In genomic region chr19:9818175-9818733, GRCh38 we compare ENCODE assay signal across 8 cellular contexts. TPM values are rescaled to one million over a fixed set of nuclear protein-coding genes. Genes with fewer than 3 reads are reported as not detected.
A peak's percentile ranks its signal among the peaks of the same experiment; 100 is the strongest.
DNase-seq lines count a peak whose midpoint lies in the region; ATAC-seq and TF ChIP-seq lines count a peak whose summit lies in the region.

No MANE protein-coding gene starts in this region.

- H3K27me3 Mint-ChIP-seq in Calu3 (ENCODE audit: unreplicated experiment), result no peaks in the 10 kb centered on the region

- H3K4me2 ChIP-seq in OCI-LY3 (ENCODE audit: low read length) (peak overlapping the region; percentile 83), neuronal stem cell (ENCODE audit: insufficient read depth, low read length, poor library complexity, severe bottlenecking) (peak overlapping the region; percentile 95)

- intact Hi-C loops in Calu3 (cut with micrococcal nuclease; ENCODE audit: unreplicated experiment), result no loop called here

- H2BK12ac ChIP-seq in neuronal stem cell (ENCODE audit: low read length), result no peak overlapping the region

- CTCF ChIA-PET in Calu3 (lab: Charles Lee), result interaction anchor here (0.6 to 0.7 kb wide), 3 partner anchors 24 to 1299 kb away, joined by 3 to 8 read pairs (median 8); no protein-coding TSS in a partner anchor

- H3K18ac ChIP-seq in neuronal stem cell (ENCODE audit: low read length), result peak overlapping the region; percentile 99

- H3K36me3 ChIP-seq in OCI-LY3 (replicated peaks; ENCODE audit: low read depth, low read length), result peaks cover 19% of the 10 kb centered on the region
- H3K36me3 ChIP-seq in endocrine pancreas (ENCODE audit: control insufficient read depth, insufficient read depth, low read length), result no peaks in the 10 kb centered on the region
- peaks cover 0 to 28% of the 10 kb centered on the region in 2 donors for H3K36me3 ChIP-seq in neuronal stem cell (replicated peaks in 1 of 2; ENCODE audit: control insufficient read depth in 2 of 2, insufficient read depth in 2 of 2, low read length in 2 of 2)

- H3K4me3 ChIP-seq in OCI-LY3 (ENCODE audit: low read length) (peak overlapping the region; percentile 85), endocrine pancreas (ENCODE audit: control insufficient read depth, insufficient read depth, low read length) (peak overlapping the region; percentile 52), neuronal stem cell (ENCODE audit: low read length in 2 of 2) (peak overlapping the region; percentile 96 to 99)

- H3K4me1 Mint-ChIP-seq in Calu3 (ENCODE audit: low read depth, unreplicated experiment), result no peaks in the 10 kb centered on the region

- no peak overlapping the region for H2BK120ac ChIP-seq in neuronal stem cell (ENCODE audit: low read depth, low read length)

- H2BK5ac ChIP-seq in neuronal stem cell (ENCODE audit: low read length), result peak overlapping the region; percentile 94

- peak overlapping the region; percentile 64 for H3K14ac ChIP-seq in neuronal stem cell (ENCODE audit: low read length)

- no peak for ATAC-seq in GM19328 (IDR thresholded peaks at IDR 0.05; ENCODE audit: unreplicated experiment)

- H3K9ac ChIP-seq in OCI-LY3 (ENCODE audit: low read length) (peak overlapping the region; percentile 85), endocrine pancreas (ENCODE audit: control insufficient read depth, insufficient read depth, low read length) (peak overlapping the region; percentile 88), neuronal stem cell (ENCODE audit: low read depth, low read length, poor library complexity) (peak overlapping the region; percentile 96)

- peaks cover 32% of the 10 kb centered on the region for H3K79me2 ChIP-seq in OCI-LY3 (ENCODE audit: low read length)

- H4K91ac ChIP-seq in neuronal stem cell (ENCODE audit: low read depth, low read length, poor library complexity), result no peak overlapping the region

- H3K27ac Mint-ChIP-seq in Calu3 (ENCODE audit: unreplicated experiment), result peak overlapping the region; percentile 79

- BruUV-seq in Calu3 (replicated peaks; lab: Mats Ljungman, UMichigan), result no TSS peak

- peak overlapping the region; percentile 89 for H2BK15ac ChIP-seq in neuronal stem cell (ENCODE audit: low read length)

- no CpG with 5 or more reads among the region's 39 CpGs for WGBS in neuronal stem cell (ENCODE audit: extremely low coverage in 2 of 2, insufficient read length in 2 of 2, insufficient replicate concordance in 1 of 2), 2 donors

- H3K23ac ChIP-seq in neuronal stem cell (ENCODE audit: low read depth, low read length, poor library complexity), result peak overlapping the region; percentile 86

- H3K27ac ChIP-seq in OCI-LY3 (ENCODE audit: low read length) (peak overlapping the region; percentile 78), neuronal stem cell (replicated peaks; ENCODE audit: low read length) (peak overlapping the region; percentile 66)

- peak overlapping the region; percentile 87 for H2AFZ ChIP-seq in OCI-LY3 (ENCODE audit: low read depth, low read length)
- H2AFZ ChIP-seq in neuronal stem cell (ENCODE audit: low read length), result peak overlapping the region; percentile 100

- H3K9me3 ChIP-seq in OCI-LY3 (ENCODE audit: insufficient read depth, low read length), result 0 out of 2 replicates have a peak, but pooled peaks cover 3% of the 10 kb centered on the region
- no peaks in the 10 kb centered on the region for H3K9me3 ChIP-seq in endocrine pancreas (ENCODE audit: control insufficient read depth, low read length)
- H3K9me3 ChIP-seq in neuronal stem cell (replicated peaks in 1 of 2; ENCODE audit: control insufficient read depth in 2 of 2, insufficient read depth in 1 of 2, low read depth in 1 of 2, low read length in 2 of 2), result peaks cover 0 to 5% of the 10 kb centered on the region in 2 donors

- no peaks in the 10 kb centered on the region for H3K9me3 Mint-ChIP-seq in Calu3 (ENCODE audit: low read depth, unreplicated experiment)

- TF ChIP-seq CTCF in Calu3 (IDR thresholded peaks at IDR 0.05; ENCODE audit: unreplicated experiment) (no peak), OCI-LY3 (IDR thresholded peaks at IDR 0.05; ENCODE audit: low read depth, low read length) (no peak)

- no peaks in the 10 kb centered on the region for H4K20me1 ChIP-seq in OCI-LY3 (ENCODE audit: insufficient read depth, low read length)

- DNase-seq in Calu3 (no peak), neuronal stem cell (ENCODE audit: low spot score) (no peak), cerebellar cortex (ENCODE audit: low spot score) (no peak), hippocampal formation (lab: John Stamatoyannopoulos, UW) (no peak), SK-N-DZ (ENCODE audit: low spot score) (no peak)

- H4K8ac ChIP-seq in neuronal stem cell (ENCODE audit: low read depth, low read length), result peak overlapping the region; percentile 92

- H3K4ac ChIP-seq in neuronal stem cell (ENCODE audit: low read length), result peak overlapping the region; percentile 67

- peak overlapping the region; percentile 80 for H3K4me3 Mint-ChIP-seq in Calu3 (ENCODE audit: low read depth, unreplicated experiment)

- H3K36me3 Mint-ChIP-seq in Calu3 (ENCODE audit: insufficient read depth, unreplicated experiment), result peaks cover 31% of the 10 kb centered on the region

- peak overlapping the region; percentile 91 for H2AK5ac ChIP-seq in neuronal stem cell (ENCODE audit: low read depth, low read length)

- H3K27me3 ChIP-seq in OCI-LY3 (ENCODE audit: low read depth, low read length) (no peaks in the 10 kb centered on the region), endocrine pancreas (ENCODE audit: control insufficient read depth, insufficient read depth, low read length) (no peaks in the 10 kb centered on the region), neuronal stem cell (ENCODE audit: control insufficient read depth in 3 of 3, insufficient read depth in 3 of 3, low read depth in 1 of 3, low read length in 3 of 3) (no peaks in the 10 kb centered on the region)

- peaks cover 11% of the 10 kb centered on the region for H3K79me1 ChIP-seq in neuronal stem cell (ENCODE audit: low read depth, low read length)

- H3K4me1 ChIP-seq in OCI-LY3 (ENCODE audit: low read length) (peaks cover 12% of the 10 kb centered on the region), endocrine pancreas (ENCODE audit: control insufficient read depth, insufficient read depth, low read length) (peaks cover 7% of the 10 kb centered on the region), neuronal stem cell (ENCODE audit: control insufficient read depth in 2 of 2, insufficient read depth in 1 of 2, low read depth in 1 of 2, low read length in 2 of 2) (peaks cover 6 to 7% of the 10 kb centered on the region in 2 donors)

RNA-seq across cellular contexts. Expression of gene FBXL12, which starts 0.6 kb away (rescaled TPM):
- 20.7 and 21.4 TPM in 2 replicates for total RNA-seq in Calu3 (2022)
- 24.5 TPM for polyA plus RNA-seq in neuronal stem cell (2013, experiment 1 of 2)
- polyA plus RNA-seq in neuronal stem cell (2013, experiment 2 of 2), result 22.9 TPM
- 36.3 and 37.2 TPM in 2 replicates for polyA plus RNA-seq in SK-N-DZ (2014; cell fraction: cytosol; rRNA removed)
- polyA plus RNA-seq in SK-N-DZ (2014; cell fraction: nucleus; rRNA removed), result 29.3 and 47.2 TPM in 2 replicates

RNA-seq across cellular contexts. Expression of gene UBL5, which starts 9.5 kb away (rescaled TPM):
- 233 and 234 TPM in 2 replicates for total RNA-seq in Calu3 (2022)
- polyA plus RNA-seq in neuronal stem cell (2013, experiment 1 of 2), result 416 TPM
- 386 TPM for polyA plus RNA-seq in neuronal stem cell (2013, experiment 2 of 2)
- polyA plus RNA-seq in SK-N-DZ (2014; cell fraction: cytosol; rRNA removed), result 698 and 2,369 TPM in 2 replicates
- polyA plus RNA-seq in SK-N-DZ (2014; cell fraction: nucleus; rRNA removed), result 345 and 644 TPM in 2 replicates

RNA-seq across cellular contexts. Expression of gene PIN1, which starts 16.9 kb away (rescaled TPM):
- 49.5 and 51.0 TPM in 2 replicates for total RNA-seq in Calu3 (2022)
- polyA plus RNA-seq in neuronal stem cell (2013, experiment 1 of 2), result 78.9 TPM
- 76.3 TPM for polyA plus RNA-seq in neuronal stem cell (2013, experiment 2 of 2)
- polyA plus RNA-seq in SK-N-DZ (2014; cell fraction: cytosol; rRNA removed), result 264 and 310 TPM in 2 replicates
- polyA plus RNA-seq in SK-N-DZ (2014; cell fraction: nucleus; rRNA removed), result 196 and 235 TPM in 2 replicates

RNA-seq across cellular contexts. Expression of gene ZNF846, which starts 49.7 kb away (rescaled TPM):
- 7.8 and 8.0 TPM in 2 replicates for total RNA-seq in Calu3 (2022)
- polyA plus RNA-seq in neuronal stem cell (2013, experiment 1 of 2), result 4.6 TPM
- 4.7 TPM for polyA plus RNA-seq in neuronal stem cell (2013, experiment 2 of 2)
- 2.2 and 5.4 TPM in 2 replicates for polyA plus RNA-seq in SK-N-DZ (2014; cell fraction: cytosol; rRNA removed)
- 5.0 and 11.8 TPM in 2 replicates for polyA plus RNA-seq in SK-N-DZ (2014; cell fraction: nucleus; rRNA removed)
